ENCODE assay signal across 18 cellular contexts in the genomic region with DNA sequence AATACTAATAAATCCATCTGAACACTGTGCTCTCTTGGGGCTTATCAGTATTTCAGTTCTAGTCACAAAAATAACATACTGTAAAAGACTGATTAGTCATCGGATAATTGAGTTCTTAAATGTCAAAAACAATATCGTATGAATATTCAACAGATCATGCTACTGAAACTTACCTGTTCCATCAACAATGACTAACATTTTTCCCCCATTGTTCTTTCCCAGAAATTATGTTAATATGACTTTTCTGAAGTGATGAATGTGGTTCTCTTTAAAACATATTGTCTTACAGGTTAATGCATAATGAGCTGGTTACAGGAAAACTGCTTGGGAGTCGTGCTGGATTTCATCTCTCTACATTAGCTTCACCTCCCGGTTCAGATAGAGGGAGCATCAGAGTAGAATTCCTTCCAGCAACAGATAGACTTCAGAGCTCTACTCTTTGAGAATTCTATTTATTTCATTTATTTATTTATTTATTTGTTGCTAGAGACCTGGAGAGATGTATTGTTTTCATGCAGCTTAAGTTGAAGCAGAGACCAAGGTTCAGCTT.
"Had no signal": no experiment of that assay in that cellular context is flagged by ENCODE, and none has a peak within 500 bp of the region (broad histone marks: within the 10 kb centered on the region; RNA-seq: fewer than 3 reads in every experiment).

No MANE protein-coding gene starts in this region.

- H3K27ac ChIP-seq: RWPE1 had no signal

- DNase-seq: KBM-7, MV-4-11, NCI-H1048, NCI-H1105, NCI-H1417, NCI-H1436 treated with DMSO at 0.1 percent for 48 hours, NCI-H1694, NCI-H187 treated with DMSO at 0.1 percent for 48 hours, NCI-H2081, NCI-H2107, NCI-H2227 treated with DMSO at 0.1 percent for 48 hours, NCI-H524, NCI-H526 treated with DMSO at 0.1 percent for 48 hours, NCI-H774, PC-3, SHP77 had no signal

- ATAC-seq: Panc1, PC-3 had no signal
